ENCODE assay signal across 1 cellular context in the genomic region with DNA sequence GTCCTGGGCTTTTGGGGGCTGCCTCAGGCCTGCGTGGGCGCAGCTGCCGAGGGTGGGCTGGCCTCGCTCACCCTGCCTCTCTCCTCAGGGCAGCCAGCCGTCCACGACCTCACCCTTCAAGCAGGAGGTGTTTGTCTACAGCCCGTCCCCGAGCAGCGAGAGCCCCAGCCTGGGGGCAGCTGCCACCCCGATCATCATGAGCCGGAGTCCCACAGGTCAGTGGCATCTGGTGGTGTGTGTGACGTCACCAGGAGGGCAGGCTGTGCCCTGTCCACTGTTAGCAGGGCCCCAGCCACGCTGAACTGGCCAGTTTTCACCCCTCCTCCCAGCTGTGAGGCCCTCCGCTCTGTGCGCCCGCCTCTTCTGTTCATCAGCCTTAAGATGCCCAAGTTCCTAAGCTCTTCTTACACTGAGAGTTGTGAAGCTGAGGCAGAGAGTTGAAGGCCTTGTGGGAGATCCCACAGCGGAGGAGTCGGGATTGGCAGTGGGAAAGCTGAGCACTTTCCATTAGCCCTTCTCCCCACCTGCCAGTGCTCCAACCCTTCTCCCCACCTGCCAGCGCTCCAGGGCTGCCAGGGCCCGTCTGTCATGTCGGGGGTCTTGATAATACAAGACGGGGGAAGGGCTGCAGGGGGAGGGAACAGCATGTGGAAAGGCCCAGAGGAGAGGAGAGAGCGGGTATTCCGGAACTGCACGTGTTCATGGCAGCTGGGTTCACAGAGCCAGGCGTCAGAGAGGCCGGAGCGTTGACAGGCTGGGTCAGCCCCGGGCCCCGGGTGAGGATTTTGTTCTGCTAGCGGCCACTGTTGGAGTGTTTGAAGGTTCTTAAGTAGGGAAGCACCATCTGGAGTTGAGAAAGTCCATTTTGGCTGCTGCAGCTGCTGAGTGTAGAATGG.
TF ChIP-seq lines count a peak whose summit lies in the region.

No MANE protein-coding gene starts in this region.

TF ChIP-seq in HepG2, 621 proteins besides CTCF, POLR2A, EP300 and RAD21:
- TF ChIP-seq, protein P1, sequence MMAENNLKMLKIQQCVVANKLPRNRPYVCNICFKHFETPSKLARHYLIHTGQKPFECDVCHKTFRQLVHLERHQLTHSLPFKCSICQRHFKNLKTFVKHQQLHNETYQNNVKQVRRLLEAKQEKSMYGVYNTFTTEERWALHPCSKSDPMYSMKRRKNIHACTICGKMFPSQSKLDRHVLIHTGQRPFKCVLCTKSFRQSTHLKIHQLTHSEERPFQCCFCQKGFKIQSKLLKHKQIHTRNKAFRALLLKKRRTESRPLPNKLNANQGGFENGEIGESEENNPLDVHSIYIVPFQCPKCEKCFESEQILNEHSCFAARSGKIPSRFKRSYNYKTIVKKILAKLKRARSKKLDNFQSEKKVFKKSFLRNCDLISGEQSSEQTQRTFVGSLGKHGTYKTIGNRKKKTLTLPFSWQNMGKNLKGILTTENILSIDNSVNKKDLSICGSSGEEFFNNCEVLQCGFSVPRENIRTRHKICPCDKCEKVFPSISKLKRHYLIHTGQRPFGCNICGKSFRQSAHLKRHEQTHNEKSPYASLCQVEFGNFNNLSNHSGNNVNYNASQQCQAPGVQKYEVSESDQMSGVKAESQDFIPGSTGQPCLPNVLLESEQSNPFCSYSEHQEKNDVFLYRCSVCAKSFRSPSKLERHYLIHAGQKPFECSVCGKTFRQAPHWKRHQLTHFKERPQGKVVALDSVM (CRISPR knock-in tag; IDR thresholded peaks at IDR 0.05) = no peak
- TF ChIP-seq CHD4 (IDR thresholded peaks at IDR 0.05; ENCODE audit: borderline replicate concordance, low read length) (no peak), KDM3A (CRISPR knock-in tag; IDR thresholded peaks at IDR 0.05; ENCODE audit: low read depth) (no peak), ZNF564 (CRISPR knock-in tag; IDR thresholded peaks at IDR 0.05) (no peak), DNMT1 (CRISPR knock-in tag; IDR thresholded peaks at IDR 0.05) (no peak), NFIB (CRISPR knock-in tag; IDR thresholded peaks at IDR 0.05; ENCODE audit: borderline replicate concordance) (no peak), KDM2A (CRISPR knock-in tag; IDR thresholded peaks at IDR 0.05; ENCODE audit: borderline replicate concordance, low read depth) (no peak), FOXJ3 (CRISPR knock-in tag; IDR thresholded peaks at IDR 0.05; ENCODE audit: borderline replicate concordance) (no peak), ZMYM4 (CRISPR knock-in tag; IDR thresholded peaks at IDR 0.05) (no peak)
- TF ChIP-seq, protein P2, sequence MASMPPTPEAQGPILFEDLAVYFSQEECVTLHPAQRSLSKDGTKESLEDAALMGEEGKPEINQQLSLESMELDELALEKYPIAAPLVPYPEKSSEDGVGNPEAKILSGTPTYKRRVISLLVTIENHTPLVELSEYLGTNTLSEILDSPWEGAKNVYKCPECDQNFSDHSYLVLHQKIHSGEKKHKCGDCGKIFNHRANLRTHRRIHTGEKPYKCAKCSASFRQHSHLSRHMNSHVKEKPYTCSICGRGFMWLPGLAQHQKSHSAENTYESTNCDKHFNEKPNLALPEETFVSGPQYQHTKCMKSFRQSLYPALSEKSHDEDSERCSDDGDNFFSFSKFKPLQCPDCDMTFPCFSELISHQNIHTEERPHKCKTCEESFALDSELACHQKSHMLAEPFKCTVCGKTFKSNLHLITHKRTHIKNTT (CRISPR knock-in tag; IDR thresholded peaks at IDR 0.05) = no peak
